8 cellular contexts compared by ENCODE assay signal in the genomic region with DNA sequence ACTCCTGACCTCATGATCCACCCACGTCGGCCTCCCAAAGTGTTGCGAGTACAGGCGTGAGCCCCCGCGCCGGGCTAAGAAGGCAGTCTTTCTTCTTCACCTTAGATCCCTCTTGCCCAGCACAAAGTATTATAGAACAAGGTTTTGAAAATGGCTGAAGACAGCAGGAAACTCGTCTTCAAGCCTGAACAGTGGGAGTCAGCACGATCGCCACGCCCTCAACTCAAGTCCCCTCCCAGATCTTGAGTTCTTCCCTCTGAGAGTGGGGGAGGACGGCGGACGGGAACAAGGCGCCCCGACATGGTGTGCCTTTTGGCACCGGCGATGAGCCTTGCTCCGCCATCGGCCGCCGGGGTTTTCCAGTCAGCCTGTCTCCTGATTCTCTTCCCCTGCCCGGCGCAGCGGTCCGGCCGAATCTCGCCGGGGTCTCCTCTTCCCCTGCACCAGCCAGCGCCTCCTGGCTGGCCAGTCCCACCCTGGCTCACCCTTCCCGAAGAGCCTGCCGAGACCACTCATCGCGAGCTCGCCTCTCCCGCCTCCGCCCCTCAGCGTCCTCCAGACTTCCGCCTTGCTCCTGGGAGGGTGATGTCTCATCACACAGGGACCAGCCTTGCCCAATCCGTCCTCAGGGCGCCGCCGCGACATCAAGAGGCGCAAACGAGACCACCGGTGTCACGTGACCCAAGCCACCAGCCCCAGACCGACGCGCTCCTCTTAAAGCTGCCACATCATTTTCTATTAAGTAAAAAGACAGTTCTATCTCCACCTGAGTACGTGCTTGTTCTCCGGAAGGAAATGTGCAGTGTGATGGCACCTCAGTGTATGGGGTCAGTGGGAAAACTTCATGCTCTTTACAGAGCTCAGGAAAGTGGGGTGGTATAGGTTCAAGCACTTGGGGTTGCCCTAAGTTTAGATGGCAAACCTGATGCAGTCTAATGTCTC. TPM values are rescaled to one million over a fixed set of nuclear protein-coding genes. Genes with fewer than 3 reads are reported as not detected.
A peak's percentile ranks its signal among the peaks of the same experiment; 100 is the strongest.
DNase-seq lines count a peak whose midpoint lies in the region; ATAC-seq and TF ChIP-seq lines count a peak whose summit lies in the region.

A gene with protein sequence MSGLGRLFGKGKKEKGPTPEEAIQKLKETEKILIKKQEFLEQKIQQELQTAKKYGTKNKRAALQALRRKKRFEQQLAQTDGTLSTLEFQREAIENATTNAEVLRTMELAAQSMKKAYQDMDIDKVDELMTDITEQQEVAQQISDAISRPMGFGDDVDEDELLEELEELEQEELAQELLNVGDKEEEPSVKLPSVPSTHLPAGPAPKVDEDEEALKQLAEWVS (minus strand): TSS at position 565 of the 942 bp plus-strand sequence. CDS start 49 bp downstream, at position 516.

- peak; percentile 19; the same call in 1 of the 2 replicates for TF ChIP-seq CTCF in AG10803 (conservative IDR thresholded peaks at IDR 0.05; ENCODE audit: low read length)

- ATAC-seq in GM19043 (IDR thresholded peaks at IDR 0.05; ENCODE audit: low read depth, unreplicated experiment) (peak; percentile 71), HG03378 (IDR thresholded peaks at IDR 0.05; ENCODE audit: unreplicated experiment) (peak; percentile 71)

- peak; percentile 98 for DNase-seq in AG10803 (ENCODE audit: low read depth)
- peak; percentile 96 for DNase-seq in NCI-H460 (ENCODE audit: extremely low read depth, low read depth)
- DNase-seq in activated CD4-positive, CD25-positive, alpha-beta regulatory T cell treated with anti-CD3 and anti-CD28 coated beads, Interleukin-2, amount 50 U/mL, for 72 hours = peak; percentile 91
- peak; percentile 43 to 65 for DNase-seq in cerebellar nuclear complex (lab: John Stamatoyannopoulos, UW)
- peak; percentile 99 for DNase-seq in islet precursor cell
- peak; percentile 94 to 97 (median 97) for DNase-seq in stimulated activated CD4-positive, alpha-beta T cell treated with anti-CD3 and anti-CD28 coated beads, Interleukin-12 subunit alpha, Interleukin-12 subunit beta, amount 100 ng/mL, for 48 hours (ENCODE audit: low read depth in 2 of 3, low spot score in 1 of 3)

- H3K4me3 ChIP-seq in AG10803 (ENCODE audit: low read length) = peak within 1 kb of the TSS; percentile 88

RNA-seq across cellular contexts. Expression of the gene that starts here (rescaled TPM):
- 51.2 and 82.4 TPM in 2 replicates for total RNA-seq in NCI-H460 (2014; rRNA removed; shearing (Covaris generic))
- polyA plus RNA-seq in NCI-H460 (2014; cell fraction: nucleus; rRNA removed) = 12.8 and 43.8 TPM in 2 replicates

Comparison
In these comparisons a context has a peak if more than half of its experiments do, and no peak if none do; other contexts are left out.
1. Peak in every context shown above with its lines: DNase-seq, ATAC-seq and H3K4me3 ChIP-seq.